10 cellular contexts compared by ENCODE assay signal in the genomic region with DNA sequence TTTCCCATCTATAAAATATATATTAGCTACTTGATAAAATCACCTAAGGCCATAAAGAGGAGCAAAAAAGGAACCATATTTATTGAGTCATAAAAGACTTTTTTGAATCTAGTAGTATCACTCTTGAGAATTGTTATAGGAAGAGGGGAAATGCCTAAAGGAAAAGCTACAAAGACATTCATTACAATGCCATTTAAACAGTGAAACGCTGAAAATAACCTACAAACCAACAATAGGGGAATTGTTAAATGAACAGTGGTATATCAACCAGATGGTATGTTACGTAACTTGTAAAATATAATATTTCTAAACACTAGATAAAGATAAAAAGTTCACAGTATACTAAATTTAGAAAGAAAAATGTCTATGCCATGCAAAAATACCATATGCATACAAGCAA. TPM values are rescaled to one million over a fixed set of nuclear protein-coding genes. Genes with fewer than 3 reads are reported as not detected.
"Had no signal": no experiment of that assay in that cellular context is flagged by ENCODE, and none has a peak within 500 bp of the region (broad histone marks: within the 10 kb centered on the region; RNA-seq: fewer than 3 reads in every experiment).

No MANE protein-coding gene starts in this region.

- DNase-seq: GM23248, GOT3, H7, H9, HCEC 1CT, HFFc6 had no signal

- H3K4me3 ChIP-seq: GM23248, GM23338, HAP-1 had no signal

- H3K27ac ChIP-seq: GM23248 had no signal

- ATAC-seq: GM23338, HCT116 had no signal

RNA-seq across cellular contexts. Expression of gene FAM181B, which starts 47.5 kb away (rescaled TPM):
- total RNA-seq: GM23248, H4, HFFc6 had no signal
- polyA plus RNA-seq: GM23248 had no signal
